ENCODE assay signal across 8 cellular contexts in genomic region chr5:132293992-132294727, GRCh38. TPM values are rescaled to one million over a fixed set of nuclear protein-coding genes. Genes with fewer than 3 reads are reported as not detected.
DNase-seq lines count a peak whose midpoint lies in the region; ATAC-seq and TF ChIP-seq lines count a peak whose summit lies in the region.

Gene SLC22A4 (plus strand): TSS chr5:132294394. CDS start chr5:132294617, 223 bp downstream.

- no peaks in the 10 kb centered on the region for H3K9me3 Mint-ChIP-seq in activated CD4-positive, alpha-beta T cell treated with anti-CD3 and anti-CD28 coated beads, Interleukin-2, amount 10 ng/mL, durations not matched to agents 7 days and 5 days

- WGBS in liver, result under 1% methylated on average over 63 of the region's 63 CpGs

- TF ChIP-seq RAD21 in liver (IDR thresholded peaks at IDR 0.05), result no peak

- H3K36me3 Mint-ChIP-seq in activated CD4-positive, alpha-beta T cell treated with anti-CD3 and anti-CD28 coated beads, Interleukin-2, amount 10 ng/mL, durations not matched to agents 7 days and 5 days (ENCODE audit: low read depth), result no peaks in the 10 kb centered on the region

- CTCF ChIA-PET in activated CD4-positive, alpha-beta T cell treated with anti-CD3 and anti-CD28 coated beads, Interleukin-2, amount 10 ng/mL, durations not matched to agents 7 days and 5 days (lab: Charles Lee), result interaction anchor here (0.8 to 1.8 kb wide), 6 partner anchors 9 to 29 kb away, joined by 3 to 6 read pairs (median 4); no protein-coding TSS in a partner anchor

- H3K27ac Mint-ChIP-seq in activated CD4-positive, alpha-beta T cell treated with anti-CD3 and anti-CD28 coated beads, Interleukin-2, amount 10 ng/mL, durations not matched to agents 7 days and 5 days, result peak within 1 kb of the TSS; percentile 37

- peaks cover 5 to 18% (median 12%) of the 10 kb centered on the region in 4 donors for H3K4me1 ChIP-seq in liver (ENCODE audit: control insufficient read depth in 4 of 4, insufficient read depth in 4 of 4, low read length in 3 of 4)

- peaks cover 24% of the 10 kb centered on the region for H3K4me1 Mint-ChIP-seq in activated CD4-positive, alpha-beta T cell treated with anti-CD3 and anti-CD28 coated beads, Interleukin-2, amount 10 ng/mL, durations not matched to agents 7 days and 5 days

- no peak for TF ChIP-seq CTCF in liver (IDR thresholded peaks at IDR 0.05; ENCODE audit: low read depth, low read length, missing input control)

- H3K4me3 Mint-ChIP-seq in activated CD4-positive, alpha-beta T cell treated with anti-CD3 and anti-CD28 coated beads, Interleukin-2, amount 10 ng/mL, durations not matched to agents 7 days and 5 days, result peak within 1 kb of the TSS; percentile 83

- H3K27me3 Mint-ChIP-seq in activated CD4-positive, alpha-beta T cell treated with anti-CD3 and anti-CD28 coated beads, Interleukin-2, amount 10 ng/mL, durations not matched to agents 7 days and 5 days, result peaks cover 19% of the 10 kb centered on the region

- no peaks in the 10 kb centered on the region for H3K36me3 ChIP-seq in liver (ENCODE audit: control insufficient read depth in 4 of 4, insufficient read depth in 3 of 4, low read depth in 1 of 4, low read length in 3 of 4)

- no peaks in the 10 kb centered on the region for H3K27me3 ChIP-seq in liver (ENCODE audit: control insufficient read depth in 4 of 4, insufficient read depth in 4 of 4, low read length in 3 of 4)

- POLR2A ChIA-PET in activated CD4-positive, alpha-beta T cell treated with anti-CD3 and anti-CD28 coated beads, Interleukin-2, amount 10 ng/mL, durations not matched to agents 7 days and 5 days (lab: Charles Lee), result no interaction called here

- H3K9me3 ChIP-seq in liver (ENCODE audit: control insufficient read depth in 4 of 4, low read length in 3 of 4), result no peaks in the 10 kb centered on the region

- peak within 1 kb of the TSS; percentile 46 to 75 (median 64) for H3K4me3 ChIP-seq in liver (ENCODE audit: low read depth in 1 of 3, low read length in 3 of 3)

- H3K9ac ChIP-seq in liver (ENCODE audit: low read depth in 1 of 2, low read length in 2 of 2), result peak within 1 kb of the TSS; percentile 86 to 92

- DNase-seq in AML-193 (lab: John Stamatoyannopoulos, UW) (peak; percentile 79 to 89), NCI-H524 (lab: John Stamatoyannopoulos, UW) (peak; percentile 90 to 93), dermis blood vessel endothelial cell (peak; percentile 97)
- peak; percentile 53 for DNase-seq in activated CD4-positive, alpha-beta T cell treated with anti-CD3 and anti-CD28 coated beads, Interleukin-2, amount 10 ng/mL, durations not matched to agents 7 days and 5 days
- DNase-seq in stimulated activated CD4-positive, alpha-beta T cell treated with anti-CD3 and anti-CD28 coated beads, Interleukin-4, amount 100 ng/mL, for 1 hour, result peak; percentile 82

- H3K27ac ChIP-seq in liver (ENCODE audit: low read depth in 1 of 2, low read length in 2 of 2), result peak within 1 kb of the TSS; percentile 92

- ATAC-seq in GM19043 (IDR thresholded peaks at IDR 0.05; ENCODE audit: low read depth, unreplicated experiment) (peak; percentile 66), HG03378 (IDR thresholded peaks at IDR 0.05; ENCODE audit: unreplicated experiment) (peak; percentile 50)

TF ChIP-seq in liver, 16 proteins besides CTCF, POLR2A, EP300 and RAD21:
- TF ChIP-seq MAX (IDR thresholded peaks at IDR 0.05) (peak; percentile 50), ZBTB33 (IDR thresholded peaks at IDR 0.05) (no peak), YY1 (IDR thresholded peaks at IDR 0.05) (no peak), REST (IDR thresholded peaks at IDR 0.05) (peak; percentile 26), SP1 (IDR thresholded peaks at IDR 0.05) (peak; percentile 48), RXRA (IDR thresholded peaks at IDR 0.05) (peak in 1 of 2 donors; percentile 37)
TF ChIP-seq in liver: peak in this region for 4.

RNA-seq across cellular contexts. Expression of gene SLC22A4, which starts in this region (rescaled TPM):
- total RNA-seq in activated CD4-positive, alpha-beta T cell treated with anti-CD3 and anti-CD28 coated beads, Interleukin-2, amount 10 ng/mL, durations not matched to agents 7 days and 5 days, result not detected
- total RNA-seq in dermis blood vessel endothelial cell (4.7 and 4.8 TPM in 2 replicates), liver (10 to 100 TPM in 1 of 2 donors, under 1 TPM in 1; 0.59 to 42.2 TPM)
- under 1 TPM; 0.25 to 0.35 TPM for polyA plus RNA-seq in liver

Comparison
In these comparisons a context has a peak if more than half of its experiments do, and no peak if none do; other contexts are left out.
1. Peak in every context shown above with its lines: DNase-seq, ATAC-seq, H3K4me3 ChIP-seq and H3K27ac ChIP-seq.
2. Peak in DNase-seq in activated CD4-positive, alpha-beta T cell treated with anti-CD3 and anti-CD28 coated beads, Interleukin-2, amount 10 ng/mL, durations not matched to agents 7 days and 5 days; RNA of the gene not detected or under 1 TPM.